Comparison of ENCODE assay signal across 1 cellular context in the genomic region with DNA sequence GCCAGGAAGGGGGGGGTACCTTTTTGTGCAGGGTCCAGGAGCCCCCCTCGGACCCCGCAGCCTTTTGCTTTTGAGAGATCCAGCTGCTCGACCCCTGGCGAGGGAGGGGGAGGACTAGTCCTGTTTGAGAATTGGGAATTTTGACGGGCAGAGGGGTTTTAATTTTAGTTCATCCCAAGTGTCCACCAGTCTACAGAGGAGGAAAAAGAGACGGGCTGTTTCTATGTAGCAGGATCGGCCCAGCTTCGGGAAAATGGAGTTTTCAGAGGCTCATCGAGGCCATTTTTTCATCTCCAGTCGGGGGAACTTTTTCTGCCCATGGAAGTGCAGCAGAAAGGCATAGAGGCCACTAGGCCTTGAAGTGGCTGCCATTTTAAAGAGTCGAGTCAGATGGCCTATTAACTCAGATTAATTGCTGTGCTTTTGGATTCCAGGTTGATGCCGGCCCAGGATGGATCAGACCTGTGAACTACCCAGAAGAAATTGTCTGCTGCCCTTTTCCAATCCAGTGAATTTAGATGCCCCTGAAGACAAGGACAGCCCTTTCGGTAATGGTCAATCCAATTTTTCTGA.
TF ChIP-seq lines count a peak whose summit lies in the region.

No MANE protein-coding gene starts in this region.

TF ChIP-seq in endothelial cell of umbilical vein, 7 proteins besides CTCF, POLR2A, EP300 and RAD21:
- TF ChIP-seq JUN (IDR thresholded peaks at IDR 0.05; ENCODE audit: borderline replicate concordance, insufficient read depth, insufficient read length, low read depth) (no peak), POLR2AphosphoS5 (IDR thresholded peaks at IDR 0.05; ENCODE audit: insufficient read depth, low read depth, low read length) (no peak), MYC (IDR thresholded peaks at IDR 0.05; ENCODE audit: low read depth, low read length) (no peak), FOS (IDR thresholded peaks at IDR 0.05; ENCODE audit: borderline replicate concordance, insufficient read depth, low read length) (no peak)
